ENCODE assay signal across 23 cellular contexts in the genomic region with DNA sequence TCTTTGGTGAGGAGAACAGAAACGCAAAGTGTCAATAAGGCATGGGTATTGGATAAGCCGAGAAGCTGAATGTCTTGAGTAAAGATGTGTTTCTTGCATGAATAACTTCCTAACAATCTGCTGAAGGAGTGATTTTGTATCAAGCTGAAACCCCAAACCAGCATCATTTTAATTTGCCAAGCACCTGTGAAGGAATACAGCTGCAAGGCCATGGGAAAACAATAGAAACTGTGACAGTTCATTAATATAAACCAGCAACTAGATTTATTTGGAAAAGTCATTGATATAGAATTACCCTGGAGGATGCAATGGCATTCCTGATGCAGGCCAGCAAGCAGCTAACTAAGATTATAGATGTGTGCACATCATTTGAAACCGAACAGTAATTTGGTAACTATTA.
"Had no signal": no experiment of that assay in that cellular context is flagged by ENCODE, and none has a peak within 500 bp of the region (broad histone marks: within the 10 kb centered on the region; RNA-seq: fewer than 3 reads in every experiment).

No MANE protein-coding gene starts in this region.

- H3K4me1 ChIP-seq: left lung, lower lobe of right lung, right atrium auricular region, right lobe of liver, tibial nerve, upper lobe of left lung, vagina had no signal

- H3K27ac ChIP-seq: left lung, lower lobe of right lung, ovary, right atrium auricular region, right lobe of liver, tibial nerve, upper lobe of left lung, vagina had no signal

- H3K27me3 ChIP-seq: left lung, ovary, right atrium auricular region, right lobe of liver, tibial nerve, upper lobe of left lung, vagina had no signal

- ATAC-seq: left cardiac atrium; left lung; lower lobe of right lung; naive thymus-derived CD8-positive, alpha-beta T cell; right lobe of liver; stimulated activated memory B cell treated with anti-CD40 and anti-IgM and Interleukin-4, amounts not matched to agents 10 μg/mL and 1 μg/mL and 100 μg/mL, for 72 hours; stimulated activated naive CD8-positive, alpha-beta T cell treated with anti-CD3 and anti-CD28 coated beads, Interleukin-15, amount 100 ng/mL, for 72 hours had no signal

- H3K4me3 ChIP-seq: left lung, lower lobe of right lung, ovary, right atrium auricular region, right lobe of liver, smooth muscle cell, tibial nerve, upper lobe of left lung, vagina had no signal

- H3K9me3 ChIP-seq: left lung, lower lobe of right lung, ovary, right atrium auricular region, right lobe of liver, tibial nerve, upper lobe of left lung, vagina had no signal

- DNase-seq: hippocampal formation; kidney glomerular epithelial cell; left cardiac atrium; left lung; lower lobe of right lung; mammary epithelial cell; mesenchymal stem cell; naive thymus-derived CD8-positive, alpha-beta T cell; ovary; right lobe of liver; stimulated activated CD4-positive, alpha-beta T cell treated with anti-CD3 and anti-CD28 coated beads, Interleukin-1b, Interleukin-23, amount 100 ng/mL, for 48 hours; stimulated activated CD4-positive, alpha-beta T cell treated with anti-CD3 and anti-CD28 coated beads, Interleukin-2, amount 100 ng/mL, for 48 hours; stimulated activated CD4-positive, alpha-beta T cell treated with anti-CD3 and anti-CD28 coated beads, Interleukin-4, amount 100 ng/mL, for 4 hours; stimulated activated CD8-positive, alpha-beta memory T cell treated with anti-CD3 and anti-CD28 coated beads, Interleukin-4, amount 100 ng/mL, for 48 hours; stimulated activated naive CD4-positive, alpha-beta T cell treated with Interleukin-2 at 50 U/mL for 16 hours; stimulated activated naive CD8-positive, alpha-beta T cell treated with anti-CD3 and anti-CD28 coated beads, Interleukin-15, amount 100 ng/mL, for 72 hours; substantia nigra; upper lobe of left lung had no signal

- H3K36me3 ChIP-seq: left lung, lower lobe of right lung, ovary, right atrium auricular region, right lobe of liver, tibial nerve, upper lobe of left lung, vagina had no signal

- H3K4me2 ChIP-seq: smooth muscle cell had no signal
